In genomic region chr4:15344041-15344440, GRCh38 we compare ENCODE assay signal across 20 cellular contexts.
DNase-seq lines count a peak whose midpoint lies in the region; ATAC-seq and TF ChIP-seq lines count a peak whose summit lies in the region.
"Had no signal": no experiment of that assay in that cellular context is flagged by ENCODE, and none has a peak within 500 bp of the region (broad histone marks: within the 10 kb centered on the region; RNA-seq: fewer than 3 reads in every experiment).

No MANE protein-coding gene starts in this region.

- no peak overlapping the region for H2AFZ ChIP-seq in mammary epithelial cell (ENCODE audit: low read depth, low read length)

- peaks cover 15% of the 10 kb centered on the region for H3K4me1 ChIP-seq in mammary epithelial cell (ENCODE audit: insufficient read depth, low read length)
- H3K4me1 ChIP-seq in subcutaneous abdominal adipose tissue (ENCODE audit: control insufficient read depth in 5 of 5, insufficient read depth in 5 of 5, low read length in 5 of 5), result peaks cover 0 to 30% (median 7%) of the 10 kb centered on the region in 5 donors

- TF ChIP-seq CTCF in mammary epithelial cell (conservative IDR thresholded peaks at IDR 0.05 in 1 of 2, IDR thresholded peaks at IDR 0.05 in 1 of 2; ENCODE audit: extremely low read depth in 1 of 2, insufficient read depth in 1 of 2, low read depth in 1 of 2, low read length in 2 of 2) (no peak), MCF 10A (IDR thresholded peaks at IDR 0.05; ENCODE audit: unreplicated experiment) (no peak), fibroblast of the aortic adventitia (IDR thresholded peaks at IDR 0.05; ENCODE audit: insufficient read depth, low read length) (no peak)

- no peak for ATAC-seq in HG03521 (IDR thresholded peaks at IDR 0.05; ENCODE audit: unreplicated experiment)
- ATAC-seq: Panc1, T-cell had no signal

- H3K27me3 Mint-ChIP-seq in MCF 10A (ENCODE audit: insufficient read depth, unreplicated experiment), result no peaks in the 10 kb centered on the region
- H3K27me3 Mint-ChIP-seq: activated naive CD4-positive, alpha-beta T cell treated with anti-CD3 and anti-CD28 coated beads, Interleukin-2, amount 10 ng/mL, durations not matched to agents 7 days and 5 days had no signal

- no peaks in the 10 kb centered on the region for H4K20me1 ChIP-seq in mammary epithelial cell (ENCODE audit: insufficient read depth, low read length)

- no peaks in the 10 kb centered on the region for H3K79me2 ChIP-seq in mammary epithelial cell (ENCODE audit: insufficient read depth, low read length)

- no peak overlapping the region for H3K27ac ChIP-seq in mammary epithelial cell (ENCODE audit: insufficient read depth, low read depth, low read length)
- H3K27ac ChIP-seq in subcutaneous abdominal adipose tissue (ENCODE audit: low read depth, low read length), result peak overlapping the region; percentile 0
- H3K27ac ChIP-seq: 22Rv1 had no signal

- no peak overlapping the region for H3K4me3 Mint-ChIP-seq in MCF 10A (ENCODE audit: unreplicated experiment)
- H3K4me3 Mint-ChIP-seq: activated naive CD4-positive, alpha-beta T cell treated with anti-CD3 and anti-CD28 coated beads, Interleukin-2, amount 10 ng/mL, durations not matched to agents 7 days and 5 days; central memory CD8-positive, alpha-beta T cell; naive B cell; T-cell had no signal

- POLR2A ChIA-PET in MCF 10A (lab: Yijun Ruan, JAX), result interaction anchor here (1.0 kb wide), 1 partner anchor 9 kb away, joined by 3 read pairs; no protein-coding TSS in a partner anchor

- H3K9ac ChIP-seq in mammary epithelial cell (ENCODE audit: insufficient read depth, low read length) (no peak overlapping the region), subcutaneous abdominal adipose tissue (ENCODE audit: low read length in 5 of 5) (no peak overlapping the region)

- DNase-seq in mammary epithelial cell, result peak; percentile 52
- DNase-seq in MCF 10A (ENCODE audit: unreplicated experiment), result no peak
- DNase-seq in T1000 (lab: John Stamatoyannopoulos, UW), result peak; percentile 35
- peak; percentile 33 for DNase-seq in fibroblast of the aortic adventitia (ENCODE audit: low read depth)
- DNase-seq in DMS 273 treated with DMSO at 0.1 percent for 48 hours (lab: John Stamatoyannopoulos, UW), result no peak
- DNase-seq in NCI-H2171 (lab: John Stamatoyannopoulos, UW), result no peak
- DNase-seq: activated naive CD4-positive, alpha-beta T cell treated with anti-CD3 and anti-CD28 coated beads, Interleukin-2, amount 10 ng/mL, durations not matched to agents 7 days and 5 days; GF-D8; hypothalamus; MM.1S; naive B cell; NCI-H187 treated with DMSO at 0.1 percent for 48 hours; NCI-H526 treated with DMSO at 0.1 percent for 48 hours; T-cell had no signal

- in situ Hi-C loops in mammary epithelial cell (cut with MboI; ENCODE audit: low sequenced_read_pairs in 2 of 2), result no loop called here

- H3K4me1 Mint-ChIP-seq in MCF 10A (ENCODE audit: insufficient read depth, unreplicated experiment), result peaks cover 13% of the 10 kb centered on the region
- H3K4me1 Mint-ChIP-seq: activated naive CD4-positive, alpha-beta T cell treated with anti-CD3 and anti-CD28 coated beads, Interleukin-2, amount 10 ng/mL, durations not matched to agents 7 days and 5 days had no signal

- H3K4me2 ChIP-seq in mammary epithelial cell (ENCODE audit: insufficient read depth, low read depth, low read length), result no peak overlapping the region

- H3K36me3 ChIP-seq in mammary epithelial cell (ENCODE audit: insufficient read depth, low read length) (no peaks in the 10 kb centered on the region), subcutaneous abdominal adipose tissue (ENCODE audit: control insufficient read depth in 5 of 5, insufficient read depth in 5 of 5, low read length in 5 of 5) (no peaks in the 10 kb centered on the region)

- no peaks in the 10 kb centered on the region for H3K9me3 Mint-ChIP-seq in MCF 10A (ENCODE audit: unreplicated experiment)
- H3K9me3 Mint-ChIP-seq: activated naive CD4-positive, alpha-beta T cell treated with anti-CD3 and anti-CD28 coated beads, Interleukin-2, amount 10 ng/mL, durations not matched to agents 7 days and 5 days; central memory CD8-positive, alpha-beta T cell; naive B cell; T-cell had no signal

- no peaks in the 10 kb centered on the region for H3K9me3 ChIP-seq in mammary epithelial cell (replicated peaks; ENCODE audit: insufficient read depth, low read length)
- H3K9me3 ChIP-seq in subcutaneous abdominal adipose tissue (ENCODE audit: control insufficient read depth in 5 of 5, low read length in 5 of 5), result no peaks in the 10 kb centered on the region

- intact Hi-C loops in mammary epithelial cell (cut with micrococcal nuclease) (no loop called here), MCF 10A (cut with micrococcal nuclease) (no loop called here)

- 43% methylated on average over 2 of the region's 2 CpGs for WGBS in mammary epithelial cell (ENCODE audit: low coverage, missing lambda C conversion rate)

- BruUV-seq in mammary epithelial cell (replicated peaks; lab: Mats Ljungman, UMichigan) (no TSS peak), MCF 10A (replicated peaks; lab: Mats Ljungman, UMichigan) (no TSS peak)

- no peak overlapping the region for H3K27ac Mint-ChIP-seq in MCF 10A (ENCODE audit: low read depth, unreplicated experiment)
- H3K27ac Mint-ChIP-seq: activated naive CD4-positive, alpha-beta T cell treated with anti-CD3 and anti-CD28 coated beads, Interleukin-2, amount 10 ng/mL, durations not matched to agents 7 days and 5 days; progenitor cell of endocrine pancreas; T-cell had no signal

- H3K4me3 ChIP-seq in mammary epithelial cell (replicated peaks in 1 of 3; ENCODE audit: insufficient read depth in 1 of 3, low read depth in 2 of 3, low read length in 3 of 3) (no peak overlapping the region), fibroblast of the aortic adventitia (ENCODE audit: low read depth, low read length) (no peak overlapping the region), subcutaneous abdominal adipose tissue (ENCODE audit: low read depth in 1 of 5, low read length in 5 of 5) (no peak overlapping the region)

- no peaks in the 10 kb centered on the region for H3K27me3 ChIP-seq in mammary epithelial cell (ENCODE audit: insufficient read depth, low read length)
- no peaks in the 10 kb centered on the region for H3K27me3 ChIP-seq in subcutaneous abdominal adipose tissue (ENCODE audit: control insufficient read depth in 5 of 5, insufficient read depth in 4 of 5, low read length in 5 of 5)

- dilution Hi-C loops in mammary epithelial cell (cut with HindIII; ENCODE audit: low sequenced_read_pairs), result no loop called here

- H3K36me3 Mint-ChIP-seq in MCF 10A (ENCODE audit: insufficient read depth, unreplicated experiment), result no peaks in the 10 kb centered on the region
- H3K36me3 Mint-ChIP-seq: activated naive CD4-positive, alpha-beta T cell treated with anti-CD3 and anti-CD28 coated beads, Interleukin-2, amount 10 ng/mL, durations not matched to agents 7 days and 5 days; T-cell had no signal

- CTCF ChIA-PET in mammary epithelial cell (lab: Charles Lee; ENCODE audit: low non-redundant PET), result no interaction called here
- CTCF ChIA-PET in MCF 10A (lab: Yijun Ruan, JAX), result interaction anchor here (1.5 kb wide), 1 partner anchor 114 kb away, joined by 4 read pairs; no protein-coding TSS in a partner anchor

Comparison
In these comparisons a context has a peak if more than half of its experiments do, and no peak if none do; other contexts are left out.
1. DNase-seq: peak in mammary epithelial cell (single experiment), T1000 (single experiment) and fibroblast of the aortic adventitia (single experiment); none in MCF 10A (single experiment), DMS 273 treated with DMSO at 0.1 percent for 48 hours (single experiment) and NCI-H2171 (single experiment).